In the genomic region with DNA sequence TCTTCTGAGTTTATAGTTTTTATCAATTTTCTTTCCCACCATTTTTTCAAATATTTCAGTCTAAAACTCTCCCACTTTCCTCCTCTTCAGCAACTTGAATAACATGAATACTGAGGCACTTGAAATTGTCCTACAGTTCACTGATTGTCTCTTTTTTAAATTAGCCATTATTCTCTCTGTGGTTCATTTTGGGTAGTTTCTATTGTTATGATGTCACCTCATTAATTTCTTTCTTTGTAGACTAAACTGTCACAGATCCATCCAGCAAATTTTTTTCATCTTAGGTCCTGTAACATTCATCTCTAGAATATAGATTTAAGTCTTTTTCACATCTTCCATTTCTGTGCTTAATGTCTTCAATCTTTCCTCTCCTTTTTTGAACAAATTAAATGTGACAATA, we compare ENCODE assay signal across 34 cellular contexts.
"Had no signal": no experiment of that assay in that cellular context is flagged by ENCODE, and none has a peak within 500 bp of the region (broad histone marks: within the 10 kb centered on the region; RNA-seq: fewer than 3 reads in every experiment).

No MANE protein-coding gene starts in this region.

- H3K4me3 ChIP-seq: adrenal gland, body of pancreas, breast epithelium had no signal

- H3K27ac Mint-ChIP-seq: activated B cell treated with CpG ODN at 0.5 μM for 24 hours; activated CD4-positive, alpha-beta memory T cell treated with anti-CD3 and anti-CD28 coated beads for 36 hours; activated CD4-positive, alpha-beta T cell treated with anti-CD3 and anti-CD28 coated beads, Interleukin-2, amount 10 ng/mL, durations not matched to agents 24 days and 14 days; activated CD8-positive, alpha-beta T cell treated with anti-CD3 and anti-CD28 coated beads for 36 hours; activated naive CD4-positive, alpha-beta T cell treated with anti-CD3 and anti-CD28 coated beads, Interleukin-2, amount 10 ng/mL, durations not matched to agents 7 days and 5 days; activated naive CD4-positive, alpha-beta T cell treated with anti-CD3 and anti-CD28 coated beads, Interleukin-2, amount 50 U/mL, for 72 hours; activated naive CD8-positive, alpha-beta T cell treated with anti-CD3 and anti-CD28 coated beads for 36 hours; activated T-helper 1 cell treated with anti-CD3 and anti-CD28 coated beads, Interleukin-12 subunit alpha, Interleukin-12 subunit beta, Interleukin-2, Interleukin-4 antibody, amounts not matched to agents 30 ng/mL and 10 ng/mL and 1 ng/mL, durations not matched to agents 14 hours and 24 hours and 36 hours; activated T-helper 17 cell treated with anti-CD3 and anti-CD28 coated beads, Interleukin-2, amount 50 U/mL, for 72 hours; T-helper 1 cell treated with Interleukin-12 subunit alpha and Interleukin-12 subunit beta and Interleukin-4 antibody, amounts not matched to agents 30 μg/mL and 1 μg/mL, for 36 hours had no signal

- H3K36me3 ChIP-seq: adrenal gland, brain microvascular endothelial cell, breast epithelium had no signal

- H3K27me3 Mint-ChIP-seq: activated B cell treated with CpG ODN at 0.5 μM for 24 hours; activated CD4-positive, alpha-beta memory T cell treated with anti-CD3 and anti-CD28 coated beads for 36 hours; activated CD4-positive, alpha-beta T cell treated with anti-CD3 and anti-CD28 coated beads, Interleukin-2, amount 10 ng/mL, durations not matched to agents 24 days and 14 days; activated CD8-positive, alpha-beta T cell treated with anti-CD3 and anti-CD28 coated beads for 36 hours; activated naive CD4-positive, alpha-beta T cell treated with anti-CD3 and anti-CD28 coated beads, Interleukin-2, amount 10 ng/mL, durations not matched to agents 7 days and 5 days; activated naive CD8-positive, alpha-beta T cell treated with anti-CD3 and anti-CD28 coated beads for 36 hours; activated T-helper 17 cell treated with anti-CD3 and anti-CD28 coated beads, Interleukin-2, amount 50 U/mL, for 72 hours had no signal

- H3K9me3 ChIP-seq: adrenal gland, body of pancreas, breast epithelium had no signal

- ATAC-seq: activated CD8-positive, alpha-beta T cell treated with anti-CD3 and anti-CD28 coated beads for 36 hours; activated naive CD4-positive, alpha-beta T cell treated with anti-CD3 and anti-CD28 coated beads, Interleukin-2, amount 50 U/mL, for 72 hours; activated T-helper 17 cell treated with anti-CD3 and anti-CD28 coated beads, Interleukin-2, amount 50 U/mL, for 72 hours; body of pancreas had no signal

- H3K27me3 ChIP-seq: adrenal gland, body of pancreas, brain microvascular endothelial cell, breast epithelium had no signal

- DNase-seq: activated B cell treated with CpG ODN at 0.5 μM for 24 hours; activated CD4-positive, alpha-beta memory T cell treated with anti-CD3 and anti-CD28 coated beads for 36 hours; activated CD4-positive, alpha-beta T cell treated with anti-CD3 and anti-CD28 coated beads for 4 hours; activated CD4-positive, alpha-beta T cell treated with anti-CD3 and anti-CD28 coated beads, Interleukin-2, amount 10 ng/mL, durations not matched to agents 24 days and 14 days; activated CD4-positive, alpha-beta T cell treated with anti-CD3 and anti-CD28 coated beads, Interleukin-2, amount 50 U/mL, for 1 hour; activated CD4-positive, alpha-beta T cell treated with anti-CD3 and anti-CD28 coated beads, Interleukin-2, amount 50 U/mL, for 4 hours; activated CD4-positive, CD25-positive, alpha-beta regulatory T cell treated with anti-CD3 and anti-CD28 coated beads, Interleukin-2, amount 50 U/mL, for 72 hours; activated CD8-positive, alpha-beta memory T cell treated with anti-CD3 and anti-CD28 coated beads, Interleukin-2, amount 50 U/mL, for 4 hours; activated CD8-positive, alpha-beta T cell treated with anti-CD3 and anti-CD28 coated beads for 36 hours; activated effector memory CD4-positive, alpha-beta T cell treated with anti-CD3 and anti-CD28 coated beads, Interleukin-2, amount 50 U/mL, for 16 hours; activated gamma-delta T cell treated with Interleukin-2 at 50 U/mL for 16 hours; activated naive CD4-positive, alpha-beta T cell; activated naive CD4-positive, alpha-beta T cell treated with anti-CD3 and anti-CD28 coated beads, Interleukin-2, amount 10 ng/mL, durations not matched to agents 7 days and 5 days; activated naive CD8-positive, alpha-beta T cell treated with anti-CD3 and anti-CD28 coated beads for 36 hours; activated T-cell treated with anti-CD3 and anti-CD28 coated beads for 4 hours; activated T-cell treated with anti-CD3 and anti-CD28 coated beads, Interleukin-2, amount 50 U/mL, for 1 hour; activated T-cell treated with anti-CD3 and anti-CD28 coated beads, Interleukin-2, amount 50 U/mL, for 48 hours; adrenal gland; amniotic stem cell; aorta; body of pancreas; brain microvascular endothelial cell; central memory CD4-positive, alpha-beta T cell; T-helper 1 cell; T-helper 9 cell had no signal

- H3K4me3 Mint-ChIP-seq: activated B cell treated with CpG ODN at 0.5 μM for 24 hours; activated CD4-positive, alpha-beta memory T cell treated with anti-CD3 and anti-CD28 coated beads for 36 hours; activated CD4-positive, alpha-beta T cell treated with anti-CD3 and anti-CD28 coated beads, Interleukin-2, amount 10 ng/mL, durations not matched to agents 24 days and 14 days; activated CD8-positive, alpha-beta T cell treated with anti-CD3 and anti-CD28 coated beads for 36 hours; activated naive CD4-positive, alpha-beta T cell treated with anti-CD3 and anti-CD28 coated beads, Interleukin-2, amount 10 ng/mL, durations not matched to agents 7 days and 5 days; activated naive CD8-positive, alpha-beta T cell treated with anti-CD3 and anti-CD28 coated beads for 36 hours; activated T-helper 1 cell treated with anti-CD3 and anti-CD28 coated beads, Interleukin-12 subunit alpha, Interleukin-12 subunit beta, Interleukin-2, Interleukin-4 antibody, amounts not matched to agents 30 ng/mL and 10 ng/mL and 1 ng/mL, durations not matched to agents 14 hours and 24 hours and 36 hours; activated T-helper 17 cell treated with anti-CD3 and anti-CD28 coated beads, Interleukin-2, amount 50 U/mL, for 72 hours; T-helper 1 cell treated with Interleukin-12 subunit alpha and Interleukin-12 subunit beta and Interleukin-4 antibody, amounts not matched to agents 30 μg/mL and 1 μg/mL, for 36 hours had no signal

- H3K9me3 Mint-ChIP-seq: activated B cell treated with CpG ODN at 0.5 μM for 24 hours; activated CD4-positive, alpha-beta T cell treated with anti-CD3 and anti-CD28 coated beads, Interleukin-2, amount 10 ng/mL, durations not matched to agents 24 days and 14 days; activated naive CD4-positive, alpha-beta T cell treated with anti-CD3 and anti-CD28 coated beads, Interleukin-2, amount 10 ng/mL, durations not matched to agents 7 days and 5 days; activated T-helper 17 cell treated with anti-CD3 and anti-CD28 coated beads, Interleukin-2, amount 50 U/mL, for 72 hours; T-helper 1 cell treated with Interleukin-12 subunit alpha and Interleukin-12 subunit beta and Interleukin-4 antibody, amounts not matched to agents 30 μg/mL and 1 μg/mL, for 36 hours had no signal

- H3K27ac ChIP-seq: adrenal gland, body of pancreas, brain microvascular endothelial cell, breast epithelium, VCaP had no signal

- H3K4me1 ChIP-seq: breast epithelium had no signal

- H3K36me3 Mint-ChIP-seq: activated naive CD4-positive, alpha-beta T cell treated with anti-CD3 and anti-CD28 coated beads, Interleukin-2, amount 10 ng/mL, durations not matched to agents 7 days and 5 days had no signal

- FAIRE-seq: astrocyte, colon, TTC549 had no signal
